In genomic region chr12:5013206-5013830, GRCh38 we compare ENCODE assay signal across 22 cellular contexts. TPM values are rescaled to one million over a fixed set of nuclear protein-coding genes. Genes with fewer than 3 reads are reported as not detected.
DNase-seq lines count a peak whose midpoint lies in the region; ATAC-seq and TF ChIP-seq lines count a peak whose summit lies in the region.
"Had no signal": no experiment of that assay in that cellular context is flagged by ENCODE, and none has a peak within 500 bp of the region (broad histone marks: within the 10 kb centered on the region; RNA-seq: fewer than 3 reads in every experiment).

No MANE protein-coding gene starts in this region.

- H3K4me1 Mint-ChIP-seq in natural killer cell: no peaks in the 10 kb centered on the region
- H3K4me1 Mint-ChIP-seq: activated naive CD4-positive, alpha-beta T cell treated with anti-CD3 and anti-CD28 coated beads, Interleukin-2, amount 10 ng/mL, durations not matched to agents 7 days and 5 days; T-cell had no signal

- peaks cover 4 to 23% of the 10 kb centered on the region in 2 donors for H3K27me3 Mint-ChIP-seq in natural killer cell (ENCODE audit: low read depth in 2 of 2)

- H3K9me3 Mint-ChIP-seq in natural killer cell: no peaks in the 10 kb centered on the region
- H3K9me3 Mint-ChIP-seq: activated naive CD4-positive, alpha-beta T cell treated with anti-CD3 and anti-CD28 coated beads, Interleukin-2, amount 10 ng/mL, durations not matched to agents 7 days and 5 days; T-cell; type B pancreatic cell had no signal

- ATAC-seq in HG02642 (IDR thresholded peaks at IDR 0.05; ENCODE audit: poor library complexity, unreplicated experiment) (no peak), natural killer cell (no peak)
- ATAC-seq: HCT116, left lobe of liver, T-cell had no signal

- no peak overlapping the region for H3K4me3 Mint-ChIP-seq in natural killer cell
- H3K4me3 Mint-ChIP-seq: activated naive CD4-positive, alpha-beta T cell treated with anti-CD3 and anti-CD28 coated beads, Interleukin-2, amount 10 ng/mL, durations not matched to agents 7 days and 5 days; T-cell; type B pancreatic cell had no signal

- H3K27ac ChIP-seq in caudate nucleus (ENCODE audit: low read depth, low read length): peak overlapping the region; percentile 60
- peak overlapping the region; percentile 10 for H3K27ac ChIP-seq in substantia nigra (ENCODE audit: low read depth, low read length, poor library complexity, severe bottlenecking)
- H3K27ac ChIP-seq: parathyroid adenoma, spleen, VCaP had no signal

- no peak overlapping the region for H3K27ac Mint-ChIP-seq in natural killer cell
- H3K27ac Mint-ChIP-seq: activated naive CD4-positive, alpha-beta T cell treated with anti-CD3 and anti-CD28 coated beads, Interleukin-2, amount 10 ng/mL, durations not matched to agents 7 days and 5 days; CD14-positive monocyte; T-cell; type B pancreatic cell had no signal

- no peak for TF ChIP-seq CTCF in natural killer cell (IDR thresholded peaks at IDR 0.05)

- intact Hi-C loops in natural killer cell (cut with micrococcal nuclease): no loop called here

- H3K36me3 Mint-ChIP-seq in natural killer cell: no peaks in the 10 kb centered on the region
- H3K36me3 Mint-ChIP-seq: activated naive CD4-positive, alpha-beta T cell treated with anti-CD3 and anti-CD28 coated beads, Interleukin-2, amount 10 ng/mL, durations not matched to agents 7 days and 5 days; CD14-positive monocyte; T-cell; type B pancreatic cell had no signal

- DNase-seq in NCI-H2107 treated with DMSO at 0.1 percent for 48 hours (lab: John Stamatoyannopoulos, UW; ENCODE audit: unreplicated experiment) (peak; percentile 80), NCI-H2107 (lab: John Stamatoyannopoulos, UW) (no peak), caudate nucleus (lab: John Stamatoyannopoulos, UW) (peak in 29 of 61 donors; percentile 10 to 63 (median 38)), medulla oblongata (ENCODE audit: extremely low spot score) (peak; percentile 49), substantia nigra (lab: John Stamatoyannopoulos, UW) (peak in 35 of 49 donors; percentile 5 to 74 (median 39)), natural killer cell (no peak)
- DNase-seq in activated CD4-positive, alpha-beta T cell treated with anti-CD3 and anti-CD28 coated beads for 48 hours: no peak
- DNase-seq: 8988T; activated CD4-positive, alpha-beta T cell treated with anti-CD3 and anti-CD28 coated beads, Interleukin-2, amount 50 U/mL, for 48 hours; activated naive CD4-positive, alpha-beta T cell treated with anti-CD3 and anti-CD28 coated beads, Interleukin-2, amount 10 ng/mL, durations not matched to agents 7 days and 5 days; activated T-cell treated with anti-CD3 and anti-CD28 coated beads, Interleukin-2, amount 50 U/mL, for 1 hour; NCI-H1436 treated with DMSO at 0.1 percent for 48 hours; spleen; T-cell had no signal

RNA-seq across cellular contexts. Expression of gene KCNA5, which starts 30.4 kb away (rescaled TPM):
- under 1 TPM in 1 of 3 donors, not detected in 2; 0.13 TPM for total RNA-seq in natural killer cell
- total RNA-seq: HT-29, T-cell had no signal

Comparison
In these comparisons a context has a peak if more than half of its experiments do, and no peak if none do; other contexts are left out.
1. DNase-seq: peak in NCI-H2107 treated with DMSO at 0.1 percent for 48 hours (single experiment), medulla oblongata (single experiment) and substantia nigra (35 of 49); none in NCI-H2107 (single experiment), activated CD4-positive, alpha-beta T cell treated with anti-CD3 and anti-CD28 coated beads for 48 hours (single experiment) and natural killer cell (single experiment).